ENCODE assay signal across 8 cellular contexts in the genomic region with DNA sequence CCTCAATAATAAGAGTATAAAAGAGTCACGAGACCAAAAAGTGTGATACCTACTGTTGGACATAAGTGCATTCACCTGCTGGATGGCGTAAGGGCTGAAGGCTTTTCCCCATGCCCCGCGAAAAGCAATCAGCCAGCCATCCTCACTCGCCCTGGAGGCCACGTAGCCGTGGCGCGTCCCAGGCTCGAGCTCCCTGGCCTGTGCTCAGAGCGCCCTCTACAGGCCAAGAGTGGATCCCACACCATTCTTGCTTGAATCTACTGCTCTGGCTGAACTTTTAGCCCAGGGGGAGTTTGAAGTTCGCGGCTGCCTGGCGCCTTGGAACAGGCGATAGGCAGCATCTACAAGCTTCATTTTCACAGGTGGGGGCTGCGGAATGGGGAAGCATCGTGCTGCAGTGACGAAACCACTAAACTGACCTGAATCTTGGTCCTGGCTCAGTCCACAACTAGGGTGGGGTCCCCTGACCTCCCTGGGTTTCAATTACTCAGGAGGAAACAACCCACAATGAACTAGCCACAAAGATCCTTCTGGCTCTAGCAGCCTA.
DNase-seq lines count a peak whose midpoint lies in the region; ATAC-seq and TF ChIP-seq lines count a peak whose summit lies in the region.

No MANE protein-coding gene starts in this region.

- intact Hi-C loops in CD14-positive monocyte (cut with micrococcal nuclease), result loop anchor here (5.0 to 10.0 kb wide), 2 partner anchors 156 to 268 kb away; no protein-coding TSS in a partner anchor
- intact Hi-C loops in left colon (cut with DNase I, micrococcal nuclease), result loop anchor here in 1 of 2 donors (5.0 to 10.0 kb wide), 2 partner anchors 153 to 286 kb away; no protein-coding TSS in a partner anchor

- H3K4me3 Mint-ChIP-seq in CD14-positive monocyte, result no peak overlapping the region
- H3K4me3 Mint-ChIP-seq in central memory CD8-positive, alpha-beta T cell, result no peak overlapping the region

- H3K27ac Mint-ChIP-seq in CD14-positive monocyte, result no peak overlapping the region
- H3K27ac Mint-ChIP-seq in central memory CD8-positive, alpha-beta T cell (ENCODE audit: low read depth), result no peak overlapping the region

- TF ChIP-seq CTCF in CD14-positive monocyte (IDR thresholded peaks at IDR 0.05), result peak; percentile 97

- peaks cover 0 to 2% (median 0%) of the 10 kb centered on the region in 7 donors for H3K9me3 Mint-ChIP-seq in CD14-positive monocyte
- H3K9me3 Mint-ChIP-seq in central memory CD8-positive, alpha-beta T cell, result no peaks in the 10 kb centered on the region

- DNase-seq in CD14-positive monocyte (ENCODE audit: low spot score) (peak; percentile 76), NCI-H446 (lab: John Stamatoyannopoulos, UW) (peak; percentile 87 to 94), left colon (peak; percentile 68 to 88)
- DNase-seq in activated CD4-positive, CD25-positive, alpha-beta regulatory T cell treated with anti-CD3 and anti-CD28 coated beads, Interleukin-2, amount 50 U/mL, for 72 hours, result peak; percentile 83
- DNase-seq in central memory CD8-positive, alpha-beta T cell (ENCODE audit: low spot score in 2 of 2), result peak; percentile 77 to 78
- DNase-seq in stimulated activated CD4-positive, alpha-beta T cell treated with anti-CD3 and anti-CD28 coated beads, Interleukin-2, amount 100 ng/mL, for 48 hours, result peak; percentile 87 to 88

- ATAC-seq in GM19351 (IDR thresholded peaks at IDR 0.05; ENCODE audit: unreplicated experiment) (peak; percentile 99), HG03439 (IDR thresholded peaks at IDR 0.05; ENCODE audit: unreplicated experiment) (peak; percentile 98), left colon (peak; percentile 100)
- peak; percentile 99 for ATAC-seq in central memory CD8-positive, alpha-beta T cell (replicated peaks; ENCODE audit: extremely low read depth, poor library complexity, severe bottlenecking)

- peaks cover 6% of the 10 kb centered on the region for H3K4me1 Mint-ChIP-seq in CD14-positive monocyte
- H3K4me1 Mint-ChIP-seq in central memory CD8-positive, alpha-beta T cell, result peaks cover 6% of the 10 kb centered on the region

- peaks cover 0 to 2% (median 1%) of the 10 kb centered on the region in 3 donors for H3K27me3 Mint-ChIP-seq in CD14-positive monocyte (ENCODE audit: low read depth in 3 of 3)
- no peaks in the 10 kb centered on the region for H3K27me3 Mint-ChIP-seq in central memory CD8-positive, alpha-beta T cell

- no peaks in the 10 kb centered on the region for H3K36me3 Mint-ChIP-seq in CD14-positive monocyte
- no peaks in the 10 kb centered on the region for H3K36me3 Mint-ChIP-seq in central memory CD8-positive, alpha-beta T cell (ENCODE audit: insufficient read depth)

Comparison
In these comparisons a context has a peak if more than half of its experiments do, and no peak if none do; other contexts are left out.
1. Peak in every context shown above with its lines: DNase-seq and ATAC-seq.